ENCODE assay signal across 11 cellular contexts in the genomic region with DNA sequence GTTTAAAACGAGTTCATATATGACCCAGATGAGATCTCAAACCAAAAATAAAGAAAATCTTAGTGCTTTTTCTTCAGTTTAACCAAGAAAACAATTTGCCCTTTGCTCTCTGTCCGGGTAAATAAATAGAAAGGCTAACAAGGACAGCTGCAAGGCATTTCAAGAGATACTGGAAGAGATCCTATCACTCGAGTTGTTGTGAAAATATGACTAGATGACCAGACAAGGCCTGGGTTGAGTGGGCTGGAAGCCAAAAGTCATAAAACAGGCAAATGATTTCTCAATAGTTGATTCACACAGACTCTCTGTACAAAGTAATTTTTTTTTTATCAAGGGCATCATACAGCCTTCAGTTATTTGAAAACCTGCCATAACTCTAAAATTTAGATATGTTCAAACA. TPM values are rescaled to one million over a fixed set of nuclear protein-coding genes. Genes with fewer than 3 reads are reported as not detected.
DNase-seq lines count a peak whose midpoint lies in the region; ATAC-seq and TF ChIP-seq lines count a peak whose summit lies in the region.
"Had no signal": no experiment of that assay in that cellular context is flagged by ENCODE, and none has a peak within 500 bp of the region (broad histone marks: within the 10 kb centered on the region; RNA-seq: fewer than 3 reads in every experiment).

No MANE protein-coding gene starts in this region.

- no peaks in the 10 kb centered on the region for H3K79me2 ChIP-seq in hepatocyte

- H3K36me3 ChIP-seq in hepatocyte (replicated peaks; ENCODE audit: insufficient read depth, low read depth) (no peaks in the 10 kb centered on the region), stomach (no peaks in the 10 kb centered on the region)

- no peak overlapping the region for H2AFZ ChIP-seq in hepatocyte

- DNase-seq in left ventricle myocardium superior (no peak), cardiac septum (ENCODE audit: low spot score) (no peak), RPMI7951 (ENCODE audit: low read depth) (peak; percentile 25), hepatocyte (ENCODE audit: low spot score) (peak; percentile 56), stomach (no peak), nucleus accumbens (lab: John Stamatoyannopoulos, UW) (no peak)
- DNase-seq: stimulated activated naive CD8-positive, alpha-beta T cell treated with anti-CD3 and anti-CD28 coated beads, Interleukin-15, amount 100 ng/mL, for 72 hours had no signal

- peak overlapping the region; percentile 10 for H3K4me2 ChIP-seq in hepatocyte

- TF ChIP-seq CTCF in hepatocyte (IDR thresholded peaks at IDR 0.05; ENCODE audit: poor library complexity) (no peak), stomach (IDR thresholded peaks at IDR 0.05) (no peak)

- intact Hi-C loops in left ventricle myocardium superior (cut with micrococcal nuclease), result no loop called here
- intact Hi-C loops in cardiac septum (cut with DNase I), result no loop called here
- intact Hi-C loops in stomach (cut with DNase I; ENCODE audit: low total_unique reads), result no loop called here

- peak overlapping the region; percentile 38 for H3K27ac ChIP-seq in hepatocyte
- no peak overlapping the region for H3K27ac ChIP-seq in stomach

- no peaks in the 10 kb centered on the region for H4K20me1 ChIP-seq in hepatocyte (ENCODE audit: insufficient read depth, poor library complexity, severe bottlenecking)

- no peaks in the 10 kb centered on the region for H3K9me2 ChIP-seq in hepatocyte (replicated peaks; ENCODE audit: insufficient read depth)

- TF ChIP-seq POLR2A in stomach (IDR thresholded peaks at IDR 0.05) (no peak), GM18505 (IDR thresholded peaks at IDR 0.05; ENCODE audit: borderline replicate concordance, extremely low read depth, insufficient read depth, insufficient read length) (no peak)

- peaks cover 6% of the 10 kb centered on the region for H3K4me1 ChIP-seq in hepatocyte (ENCODE audit: insufficient read depth)
- H3K4me1 ChIP-seq in stomach, result peaks cover 0 to 4% (median 0%) of the 10 kb centered on the region in 4 donors

- ATAC-seq in left ventricle myocardium superior, result peak; percentile 47
- no peak for ATAC-seq in GM21381 (IDR thresholded peaks at IDR 0.05; ENCODE audit: unreplicated experiment)
- ATAC-seq in GM18505 (IDR thresholded peaks at IDR 0.05; ENCODE audit: unreplicated experiment), result no peak
- ATAC-seq: Panc1; stimulated activated naive CD8-positive, alpha-beta T cell treated with anti-CD3 and anti-CD28 coated beads, Interleukin-15, amount 100 ng/mL, for 72 hours had no signal

- H3K9me3 ChIP-seq in hepatocyte (ENCODE audit: low read depth) (no peaks in the 10 kb centered on the region), stomach (no peaks in the 10 kb centered on the region)

- H3K4me3 ChIP-seq in hepatocyte (no peak overlapping the region), stomach (no peak overlapping the region)

- WGBS in hepatocyte (ENCODE audit: low lambda C conversion rate, missing lambda C conversion rate), result 11% methylated on average over 3 of the region's 3 CpGs
- 21 to 33% (median 22%) methylated on average over 3 of the region's 3 CpGs for WGBS in stomach, 5 donors

- H3K27me3 ChIP-seq in hepatocyte (no peaks in the 10 kb centered on the region), stomach (no peaks in the 10 kb centered on the region)

- no peak for TF ChIP-seq EP300 in stomach (IDR thresholded peaks at IDR 0.05)

RNA-seq across cellular contexts. Expression of a gene that starts 55.9 kb away (rescaled TPM):
- 1.9 TPM for total RNA-seq in left ventricle myocardium superior
- total RNA-seq in cardiac septum, result 1.4 TPM
- not detected in 2 replicates for total RNA-seq in RPMI7951 (2014; rRNA removed; shearing (Covaris generic))
- 0.76 and 2.4 TPM in 2 replicates for total RNA-seq in hepatocyte
- polyA plus RNA-seq in hepatocyte, result 0.58 and 1.1 TPM in 2 replicates
- 10 to 100 TPM in 1 of 5 donors, 1 to 10 TPM in 3, not detected in 1; 2.9 to 20.9 (median 5.4) TPM for total RNA-seq in stomach
- polyA plus RNA-seq in stomach, result under 1 TPM; 0.15 to 0.30 (median 0.25) TPM
- total RNA-seq: activated T-helper 1 cell treated with anti-CD3 and anti-CD28 coated beads, Interleukin-12 subunit alpha, Interleukin-12 subunit beta, Interleukin-2, Interleukin-4 antibody, amounts not matched to agents 30 ng/mL and 10 ng/mL and 1 ng/mL, durations not matched to agents 14 hours and 24 hours and 36 hours had no signal

Comparison
In these comparisons a context has a peak if more than half of its experiments do, and no peak if none do; other contexts are left out.
1. DNase-seq: peak in RPMI7951 (single experiment) and hepatocyte (single experiment); none in left ventricle myocardium superior (single experiment), cardiac septum (single experiment), stomach (single experiment) and nucleus accumbens (0 of 56).